8 cellular contexts compared by ENCODE assay signal in the genomic region with DNA sequence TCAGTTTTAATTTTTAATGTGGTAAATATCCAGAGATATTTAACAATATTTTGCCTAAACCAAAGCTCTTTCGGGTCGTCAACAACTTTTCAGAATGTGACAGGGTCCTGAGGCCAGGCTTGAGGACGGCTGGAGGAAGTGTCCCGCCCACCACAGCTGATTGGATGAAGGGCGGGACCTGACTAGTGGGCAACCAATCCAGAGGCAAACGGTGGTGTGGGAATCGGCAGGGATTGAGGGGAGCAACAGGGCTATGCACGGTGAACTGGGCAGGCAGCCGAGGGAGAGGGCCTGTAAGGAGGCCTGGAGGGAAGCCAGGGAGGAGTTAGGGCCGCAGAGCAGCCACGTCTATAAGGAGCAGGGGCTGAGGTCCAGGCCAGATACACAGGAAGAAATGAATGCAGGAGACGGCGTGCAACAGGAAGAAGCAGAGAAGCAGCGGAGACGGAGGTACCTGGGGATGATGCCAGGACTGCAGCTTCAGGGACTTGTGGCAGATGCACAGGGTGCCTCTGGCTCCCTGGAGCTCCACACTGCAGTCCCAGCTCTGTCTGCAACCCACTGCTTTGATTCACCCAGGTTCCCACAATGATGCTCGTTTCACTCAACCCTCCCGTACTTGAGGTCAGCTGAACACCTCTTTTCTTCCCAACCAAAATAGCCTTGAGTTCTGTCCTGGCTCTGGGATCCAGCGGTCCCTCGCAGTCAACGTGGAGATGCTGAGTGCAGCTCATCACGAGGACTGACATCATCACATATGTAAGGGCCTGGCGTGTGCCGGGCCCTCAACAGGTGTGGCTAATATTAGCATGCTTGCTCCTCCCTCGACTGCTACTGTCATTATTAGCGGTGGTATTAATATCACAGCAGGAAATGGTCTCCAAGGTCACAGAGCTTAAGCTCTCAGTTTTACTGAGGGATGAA. TPM values are rescaled to one million over a fixed set of nuclear protein-coding genes. Genes with fewer than 3 reads are reported as not detected.
DNase-seq lines count a peak whose midpoint lies in the region; ATAC-seq and TF ChIP-seq lines count a peak whose summit lies in the region.

No MANE protein-coding gene starts in this region.

- H3K27me3 ChIP-seq in Panc1 (ENCODE audit: control insufficient read depth, insufficient read depth, low read length) (no peaks in the 10 kb centered on the region), cardiac muscle cell (no peaks in the 10 kb centered on the region), thyroid gland (no peaks in the 10 kb centered on the region), hepatocyte (no peaks in the 10 kb centered on the region)

- peak overlapping the region; percentile 48 for H3K4me3 ChIP-seq in GM12864 (ENCODE audit: low read depth, low read length)
- H3K4me3 ChIP-seq in Panc1 (ENCODE audit: low read depth in 2 of 2, low read length in 2 of 2), result peak overlapping the region; percentile 26 to 45
- no peak overlapping the region for H3K4me3 ChIP-seq in cardiac muscle cell
- no peak overlapping the region for H3K4me3 ChIP-seq in thyroid gland (replicated peaks in 1 of 3)
- H3K4me3 ChIP-seq in hepatocyte, result no peak overlapping the region

- CTCF ChIA-PET in Panc1 (lab: Charles Lee), result no interaction called here

- TF ChIP-seq POLR2A in thyroid gland (IDR thresholded peaks at IDR 0.05), result no peak

- 62 to 63% methylated on average over 25 of the region's 25 CpGs for WGBS in thyroid gland, 2 donors
- WGBS in hepatocyte (ENCODE audit: low lambda C conversion rate, missing lambda C conversion rate), result 81% methylated on average over 25 of the region's 25 CpGs

- DNase-seq in GM12864 (ENCODE audit: low read depth), result peak; percentile 35
- no peak for DNase-seq in Panc1 (ENCODE audit: low read depth, low spot score)
- peak; percentile 29 to 90 for DNase-seq in cardiac muscle cell (ENCODE audit: low read depth in 1 of 2, low spot score in 1 of 2)
- DNase-seq in thyroid gland, result peak; percentile 73 to 77
- no peak for DNase-seq in GM19240 (ENCODE audit: insufficient read length, low spot score)
- DNase-seq in hepatocyte (ENCODE audit: low spot score), result no peak
- DNase-seq in GDM1 (lab: John Stamatoyannopoulos, UW), result no peak

- H4K20me1 ChIP-seq in hepatocyte (ENCODE audit: insufficient read depth, poor library complexity, severe bottlenecking), result no peaks in the 10 kb centered on the region

- intact Hi-C loops in Panc1 (cut with micrococcal nuclease; ENCODE audit: unreplicated experiment) (no loop called here), thyroid gland (cut with DNase I) (no loop called here)

- no peak overlapping the region for H3K27ac ChIP-seq in Panc1 (ENCODE audit: low read length)
- peak overlapping the region; percentile 87 for H3K27ac ChIP-seq in cardiac muscle cell
- H3K27ac ChIP-seq in thyroid gland, result no peak overlapping the region
- no peak overlapping the region for H3K27ac ChIP-seq in hepatocyte

- no peaks in the 10 kb centered on the region; the same call in 1 of the 2 replicates for H3K9me3 ChIP-seq in Panc1 (ENCODE audit: control insufficient read depth, insufficient read depth, low read depth, low read length)
- H3K9me3 ChIP-seq in cardiac muscle cell (ENCODE audit: low read depth), result no peaks in the 10 kb centered on the region
- no peaks in the 10 kb centered on the region for H3K9me3 ChIP-seq in thyroid gland
- no peaks in the 10 kb centered on the region for H3K9me3 ChIP-seq in hepatocyte (ENCODE audit: low read depth)

- H3K79me2 ChIP-seq in hepatocyte, result no peaks in the 10 kb centered on the region

- H3K36me3 ChIP-seq in Panc1 (ENCODE audit: control insufficient read depth, insufficient read depth, low read length) (no peaks in the 10 kb centered on the region), cardiac muscle cell (no peaks in the 10 kb centered on the region), thyroid gland (no peaks in the 10 kb centered on the region), hepatocyte (replicated peaks; ENCODE audit: insufficient read depth, low read depth) (no peaks in the 10 kb centered on the region)

- TF ChIP-seq CTCF in GM12864 (IDR thresholded peaks at IDR 0.05; ENCODE audit: low read depth, low read length, missing control alignments), result no peak
- no peak for TF ChIP-seq CTCF in Panc1 (IDR thresholded peaks at IDR 0.05)
- TF ChIP-seq CTCF in cardiac muscle cell (IDR thresholded peaks at IDR 0.05; ENCODE audit: low read depth, low read length), result no peak
- TF ChIP-seq CTCF in thyroid gland (IDR thresholded peaks at IDR 0.05), result no peak
- TF ChIP-seq CTCF in hepatocyte (IDR thresholded peaks at IDR 0.05; ENCODE audit: poor library complexity), result no peak

- ATAC-seq in HG02885 (IDR thresholded peaks at IDR 0.05; ENCODE audit: poor library complexity, unreplicated experiment), result peak; percentile 83
- ATAC-seq in Panc1, result peak; percentile 91

- POLR2A ChIA-PET in Panc1 (lab: Charles Lee), result interaction anchor here (0.7 kb wide), 1 partner anchor 60 kb away, joined by 4 read pairs; no protein-coding TSS in a partner anchor

- no peak overlapping the region for H3K4me2 ChIP-seq in hepatocyte

- no peak overlapping the region for H2AFZ ChIP-seq in hepatocyte

- no peaks in the 10 kb centered on the region for H3K9me2 ChIP-seq in hepatocyte (replicated peaks; ENCODE audit: insufficient read depth)

- no peaks in the 10 kb centered on the region for H3K4me1 ChIP-seq in Panc1 (ENCODE audit: control insufficient read depth, insufficient read depth, low read length)
- peaks cover 50% of the 10 kb centered on the region for H3K4me1 ChIP-seq in cardiac muscle cell (ENCODE audit: low read depth)
- H3K4me1 ChIP-seq in thyroid gland, result peaks cover 4 to 11% of the 10 kb centered on the region in 2 donors
- peaks cover 16% of the 10 kb centered on the region for H3K4me1 ChIP-seq in hepatocyte (ENCODE audit: insufficient read depth)

- no TSS peak for BruUV-seq in Panc1 (replicated peaks; lab: Mats Ljungman, UMichigan)

- in situ Hi-C loops in Panc1 (cut with HindIII; ENCODE audit: low pct_unique_long_range_greater_than_20kb, low sequenced_read_pairs), result no loop called here

RNA-seq across cellular contexts. Expression of a gene that starts 45.9 kb away (rescaled TPM):
- 34.2 TPM for total RNA-seq in Panc1 (2021; ENCODE audit: unreplicated experiment)
- 29.1 TPM for polyA plus RNA-seq in Panc1 (2012; ENCODE audit: insufficient read length)
- total RNA-seq in cardiac muscle cell, result 57.1 and 78.8 TPM in 2 replicates
- 48.2 and 57.7 TPM in 2 replicates for polyA plus RNA-seq in cardiac muscle cell
- 100 to 1,000 TPM in 2 of 4 donors, 10 to 100 TPM in 2; 59.9 to 128 (median 94.4) TPM for total RNA-seq in thyroid gland
- 16.5 and 30.9 TPM in 2 replicates for total RNA-seq in hepatocyte
- 32.4 and 34.4 TPM in 2 replicates for polyA plus RNA-seq in hepatocyte

Comparison
In these comparisons a context has a peak if more than half of its experiments do, and no peak if none do; other contexts are left out.
1. DNase-seq: peak in GM12864 (single experiment), cardiac muscle cell (2 of 2) and thyroid gland (2 of 2); none in Panc1 (single experiment), GM19240 (single experiment), hepatocyte (single experiment) and GDM1 (single experiment).
2. H3K4me3 ChIP-seq: peak in GM12864 (single experiment) and Panc1 (2 of 2); none in cardiac muscle cell (single experiment), thyroid gland (0 of 3) and hepatocyte (single experiment).